ENCODE assay signal across 16 cellular contexts in genomic region chr15:90645873-90646605, GRCh38.
DNase-seq lines count a peak whose midpoint lies in the region; ATAC-seq and TF ChIP-seq lines count a peak whose summit lies in the region.
"Had no signal": no experiment of that assay in that cellular context is flagged by ENCODE, and none has a peak within 500 bp of the region (broad histone marks: within the 10 kb centered on the region; RNA-seq: fewer than 3 reads in every experiment).

No MANE protein-coding gene starts in this region.

- no peak for TF ChIP-seq CTCF in endodermal cell (conservative IDR thresholded peaks at IDR 0.05)
- no peak for TF ChIP-seq CTCF in osteoblast (IDR thresholded peaks at IDR 0.05; ENCODE audit: extremely low read depth, low read depth, low read length)
- no peak for TF ChIP-seq CTCF in uterus (IDR thresholded peaks at IDR 0.05)

- H3K27me3 Mint-ChIP-seq in endodermal cell (ENCODE audit: insufficient read depth), result no peaks in the 10 kb centered on the region

- no peak overlapping the region for H3K4me3 Mint-ChIP-seq in endodermal cell

- no peaks in the 10 kb centered on the region for H3K9me3 Mint-ChIP-seq in endodermal cell

- TF ChIP-seq POLR2A in uterus (IDR thresholded peaks at IDR 0.05), result no peak

- peaks cover 22% of the 10 kb centered on the region; the same call in 1 of the 2 replicates for H3K36me3 ChIP-seq in SK-N-MC (ENCODE audit: insufficient read depth, low read length)
- peaks cover 13% of the 10 kb centered on the region for H3K36me3 ChIP-seq in endodermal cell (ENCODE audit: control insufficient read depth, insufficient read depth, low read length)
- H3K36me3 ChIP-seq in osteoblast (ENCODE audit: insufficient read depth, low read length), result peaks cover 28% of the 10 kb centered on the region
- no peaks in the 10 kb centered on the region for H3K36me3 ChIP-seq in uterus

- no peak overlapping the region for H3K4me2 ChIP-seq in osteoblast (ENCODE audit: insufficient read depth, low read length)

- DNase-seq in DMS 273 (lab: John Stamatoyannopoulos, UW; ENCODE audit: unreplicated experiment), result peak; percentile 25
- no peak for DNase-seq in DMS 273 treated with DMSO at 0.1 percent for 48 hours (lab: John Stamatoyannopoulos, UW)
- no peak for DNase-seq in SK-N-MC (ENCODE audit: low read depth, low spot score)
- no peak for DNase-seq in endodermal cell
- DNase-seq in osteoblast (ENCODE audit: insufficient read length, low spot score, missing footprints), result peak; percentile 80
- no peak for DNase-seq in uterus
- DNase-seq: Calu3, IMR-90, NCI-H1436, NCI-H774, SHP77 had no signal

- 91 to 98% methylated on average over 14 to 23 of the region's 23 CpGs for WGBS in endodermal cell (ENCODE audit: insufficient coverage in 1 of 2, insufficient read length in 1 of 2), 2 experiments

- H3K4me3 ChIP-seq in SK-N-MC, result no peak overlapping the region
- no peak overlapping the region for H3K4me3 ChIP-seq in endodermal cell (ENCODE audit: low read length)
- H3K4me3 ChIP-seq in osteoblast (ENCODE audit: insufficient read depth, low read length), result no peak overlapping the region
- no peak overlapping the region for H3K4me3 ChIP-seq in uterus
- H3K4me3 ChIP-seq: HAP-1, suprapubic skin had no signal

- H3K9ac ChIP-seq in SK-N-MC (ENCODE audit: insufficient read length) (no peak overlapping the region), endodermal cell (ENCODE audit: extremely low read depth, low read length, poor library complexity, severe bottlenecking) (no peak overlapping the region)

- intact Hi-C loops in uterus (cut with DNase I; ENCODE audit: low total_unique reads), result loop anchor here (5.0 to 10.0 kb wide), 2 partner anchors 49 to 241 kb away; no protein-coding TSS in a partner anchor

- H3K27ac ChIP-seq in SK-N-MC (peak overlapping the region; percentile 79), endodermal cell (ENCODE audit: low read depth, low read length) (no peak overlapping the region), osteoblast (ENCODE audit: low read depth, low read length) (no peak overlapping the region), uterus (peak overlapping the region in 1 of 2 donors; percentile 40)
- H3K27ac ChIP-seq: 22Rv1, suprapubic skin had no signal

- peaks cover 27% of the 10 kb centered on the region for H3K36me3 Mint-ChIP-seq in endodermal cell (ENCODE audit: low read depth)

- no peak overlapping the region for H2AFZ ChIP-seq in osteoblast (ENCODE audit: low read length)

- H3K27me3 ChIP-seq in endodermal cell (ENCODE audit: control insufficient read depth, insufficient read depth, low read length, poor library complexity, severe bottlenecking) (no peaks in the 10 kb centered on the region), osteoblast (ENCODE audit: insufficient read depth, low read length) (no peaks in the 10 kb centered on the region), uterus (no peaks in the 10 kb centered on the region)
- H3K27me3 ChIP-seq: suprapubic skin had no signal

- ATAC-seq in GM19463 (IDR thresholded peaks at IDR 0.05; ENCODE audit: unreplicated experiment), result no peak
- ATAC-seq in HG03469 (IDR thresholded peaks at IDR 0.05; ENCODE audit: unreplicated experiment), result no peak

- H3K4me1 ChIP-seq in endodermal cell (ENCODE audit: control insufficient read depth, insufficient read depth, low read length), result no peaks in the 10 kb centered on the region
- H3K4me1 ChIP-seq in osteoblast (ENCODE audit: insufficient read depth, low read length), result peaks cover 23% of the 10 kb centered on the region
- H3K4me1 ChIP-seq in uterus, result peaks cover 4% of the 10 kb centered on the region in 2 donors

- H3K9me3 ChIP-seq in SK-N-MC (ENCODE audit: low read depth, low read length), result no peaks in the 10 kb centered on the region
- no peaks in the 10 kb centered on the region for H3K9me3 ChIP-seq in endodermal cell (ENCODE audit: control insufficient read depth, low read length)
- H3K9me3 ChIP-seq in osteoblast (ENCODE audit: low read depth, low read length), result no peaks in the 10 kb centered on the region
- no peaks in the 10 kb centered on the region for H3K9me3 ChIP-seq in uterus
- H3K9me3 ChIP-seq: HAP-1, suprapubic skin had no signal

- peaks cover 8% of the 10 kb centered on the region for H4K20me1 ChIP-seq in osteoblast (ENCODE audit: insufficient read depth, low read length)

- H3K27ac Mint-ChIP-seq in endodermal cell, result peak overlapping the region; percentile 22

- H3K79me2 ChIP-seq in osteoblast (ENCODE audit: insufficient read depth, low read length), result no peaks in the 10 kb centered on the region

- peaks cover 6% of the 10 kb centered on the region for H3K4me1 Mint-ChIP-seq in endodermal cell

Comparison
In these comparisons a context has a peak if more than half of its experiments do, and no peak if none do; other contexts are left out.
1. DNase-seq: peak in DMS 273 (single experiment) and osteoblast (single experiment); none in DMS 273 treated with DMSO at 0.1 percent for 48 hours (single experiment), SK-N-MC (single experiment), endodermal cell (single experiment) and uterus (0 of 2).